Comparison of ENCODE assay signal across 10 cellular contexts in the genomic region with DNA sequence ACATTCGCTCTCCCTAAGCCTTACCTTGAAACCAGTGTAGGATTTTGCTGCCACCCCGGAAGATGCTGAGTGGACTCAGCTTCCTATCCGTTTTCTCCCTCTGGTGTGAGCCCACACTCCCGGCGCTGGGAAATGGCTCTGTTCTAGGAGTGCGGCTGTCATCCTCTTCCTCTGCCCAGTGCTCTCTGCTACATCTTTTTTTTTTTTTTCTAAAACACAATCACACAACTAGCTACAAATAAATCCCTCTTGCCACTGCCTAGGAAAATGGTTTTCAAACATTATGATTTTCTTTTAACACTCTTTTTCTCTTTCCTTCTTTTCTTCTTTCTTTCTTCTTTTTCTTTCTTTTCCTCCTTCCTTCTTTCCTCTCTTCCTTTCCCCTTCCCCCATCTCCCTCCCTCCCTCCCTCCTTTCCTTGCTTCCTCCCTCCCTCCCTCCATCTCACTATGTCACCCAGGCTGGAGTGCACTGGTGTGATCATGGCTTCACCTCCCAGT. TPM values are rescaled to one million over a fixed set of nuclear protein-coding genes. Genes with fewer than 3 reads are reported as not detected.
DNase-seq lines count a peak whose midpoint lies in the region; ATAC-seq and TF ChIP-seq lines count a peak whose summit lies in the region.
"Had no signal": no experiment of that assay in that cellular context is flagged by ENCODE, and none has a peak within 500 bp of the region (broad histone marks: within the 10 kb centered on the region; RNA-seq: fewer than 3 reads in every experiment).

No MANE protein-coding gene starts in this region.

- H3K9me3 Mint-ChIP-seq in CD4-positive, alpha-beta T cell, result no peaks in the 10 kb centered on the region
- H3K9me3 Mint-ChIP-seq in HFFc6, result no peaks in the 10 kb centered on the region; the same call in 1 of the 2 replicates
- no peaks in the 10 kb centered on the region for H3K9me3 Mint-ChIP-seq in naive thymus-derived CD4-positive, alpha-beta T cell

- CTCF ChIA-PET in CD4-positive, alpha-beta T cell (lab: Charles Lee), result interaction anchor here (0.7 kb wide), 1 partner anchor 32 kb away, joined by 3 read pairs; no protein-coding TSS in a partner anchor
- CTCF ChIA-PET in naive thymus-derived CD4-positive, alpha-beta T cell (lab: Charles Lee), result interaction anchor here (0.5 to 1.5 kb wide), 5 partner anchors 9 to 53 kb away, joined by 3 read pairs; no protein-coding TSS in a partner anchor

- H3K4me1 Mint-ChIP-seq in CD4-positive, alpha-beta T cell (ENCODE audit: low read depth), result peaks cover 11% of the 10 kb centered on the region
- peaks cover 55% of the 10 kb centered on the region for H3K4me1 Mint-ChIP-seq in HFFc6 (ENCODE audit: low read depth)
- peaks cover 15 to 63% (median 52%) of the 10 kb centered on the region in 7 donors for H3K4me1 Mint-ChIP-seq in naive thymus-derived CD4-positive, alpha-beta T cell

- peak overlapping the region; percentile 41 for H3K4me3 ChIP-seq in coronary artery
- no peak overlapping the region for H3K4me3 ChIP-seq in naive thymus-derived CD4-positive, alpha-beta T cell (ENCODE audit: low read length)
- H3K4me3 ChIP-seq: smooth muscle cell had no signal

- ATAC-seq in CD4-positive, alpha-beta T cell (ENCODE audit: poor library complexity), result no peak
- no peak for ATAC-seq in naive thymus-derived CD4-positive, alpha-beta T cell
- ATAC-seq: HepG2 had no signal

- no peak for DNase-seq in CD4-positive, alpha-beta T cell
- DNase-seq in HFFc6 (no peak), coronary artery (ENCODE audit: low spot score) (no peak), NCI-H2081 treated with DMSO at 0.1 percent for 48 hours (lab: John Stamatoyannopoulos, UW) (no peak), NCI-H526 treated with DMSO at 0.1 percent for 48 hours (lab: John Stamatoyannopoulos, UW) (no peak), NCI-H69 (lab: John Stamatoyannopoulos, UW) (no peak), ureter (ENCODE audit: low spot score) (no peak)
- DNase-seq in naive thymus-derived CD4-positive, alpha-beta T cell, result no peak

- no peak overlapping the region for H3K27ac Mint-ChIP-seq in CD4-positive, alpha-beta T cell
- peak overlapping the region; percentile 77 for H3K27ac Mint-ChIP-seq in HFFc6
- H3K27ac Mint-ChIP-seq in naive thymus-derived CD4-positive, alpha-beta T cell, result peak overlapping the region in 8 of 9 donors; percentile 20 to 90 (median 78)

- no peak for TF ChIP-seq CTCF in CD4-positive, alpha-beta T cell (IDR thresholded peaks at IDR 0.05)
- TF ChIP-seq CTCF in HFFc6 (IDR thresholded peaks at IDR 0.05) (no peak), coronary artery (IDR thresholded peaks at IDR 0.05) (no peak)

- peak overlapping the region; percentile 13 for H3K4me3 Mint-ChIP-seq in CD4-positive, alpha-beta T cell
- peak overlapping the region; percentile 51 for H3K4me3 Mint-ChIP-seq in HFFc6
- peak overlapping the region in 8 of 10 donors; percentile 27 to 73 (median 40) for H3K4me3 Mint-ChIP-seq in naive thymus-derived CD4-positive, alpha-beta T cell

- no peaks in the 10 kb centered on the region for H3K27me3 ChIP-seq in CD4-positive, alpha-beta T cell (ENCODE audit: control insufficient read depth, insufficient read depth, low read length)
- no peaks in the 10 kb centered on the region for H3K27me3 ChIP-seq in naive thymus-derived CD4-positive, alpha-beta T cell (ENCODE audit: control insufficient read depth in 2 of 2, insufficient read depth in 2 of 2, low read length in 2 of 2)

- H3K9me3 ChIP-seq in CD4-positive, alpha-beta T cell (ENCODE audit: control insufficient read depth, low read length), result no peaks in the 10 kb centered on the region
- H3K9me3 ChIP-seq in naive thymus-derived CD4-positive, alpha-beta T cell (ENCODE audit: control insufficient read depth in 2 of 3, low read length in 3 of 3), result no peaks in the 10 kb centered on the region

- H3K36me3 Mint-ChIP-seq in CD4-positive, alpha-beta T cell (ENCODE audit: low read depth), result no peaks in the 10 kb centered on the region
- peaks cover 20% of the 10 kb centered on the region for H3K36me3 Mint-ChIP-seq in HFFc6 (ENCODE audit: low read depth)
- peaks cover 0 to 11% (median 3%) of the 10 kb centered on the region in 5 donors for H3K36me3 Mint-ChIP-seq in naive thymus-derived CD4-positive, alpha-beta T cell

- no peaks in the 10 kb centered on the region for H3K27me3 Mint-ChIP-seq in CD4-positive, alpha-beta T cell
- H3K27me3 Mint-ChIP-seq in HFFc6 (ENCODE audit: insufficient read depth), result no peaks in the 10 kb centered on the region; the same call in 1 of the 2 replicates
- no peaks in the 10 kb centered on the region for H3K27me3 Mint-ChIP-seq in naive thymus-derived CD4-positive, alpha-beta T cell

- no peaks in the 10 kb centered on the region for H3K36me3 ChIP-seq in naive thymus-derived CD4-positive, alpha-beta T cell (ENCODE audit: control insufficient read depth in 2 of 3, insufficient read depth in 3 of 3, low read length in 3 of 3)

- POLR2A ChIA-PET in CD4-positive, alpha-beta T cell (lab: Charles Lee), result interaction anchor here (1.3 kb wide), 1 partner anchor 11 kb away, joined by 4 read pairs; no protein-coding TSS in a partner anchor
- POLR2A ChIA-PET in naive thymus-derived CD4-positive, alpha-beta T cell (lab: Charles Lee), result interaction anchor here (0.7 to 4.2 kb wide), 5 partner anchors 11 to 28 kb away, joined by 3 to 29 read pairs (median 17); a partner anchor contains a TSS

- peaks cover 9 to 19% of the 10 kb centered on the region in 2 donors for H3K4me1 ChIP-seq in naive thymus-derived CD4-positive, alpha-beta T cell (ENCODE audit: control insufficient read depth in 2 of 2, insufficient read depth in 2 of 2, low read length in 2 of 2)

- no peak overlapping the region for H3K27ac ChIP-seq in CD4-positive, alpha-beta T cell (ENCODE audit: low read depth, low read length)
- no peak overlapping the region for H3K27ac ChIP-seq in coronary artery
- H3K27ac ChIP-seq in naive thymus-derived CD4-positive, alpha-beta T cell (ENCODE audit: low read depth, low read length), result no peak overlapping the region

- intact Hi-C loops in CD4-positive, alpha-beta T cell (cut with DNase I, micrococcal nuclease), result no loop called here
- intact Hi-C loops in naive thymus-derived CD4-positive, alpha-beta T cell (cut with micrococcal nuclease), result no loop called here

RNA-seq across cellular contexts. Expression of a gene that starts 27.9 kb away (rescaled TPM):
- 10 to 100 TPM; 23.4 to 28.1 TPM for total RNA-seq in CD4-positive, alpha-beta T cell
- 10 to 100 TPM; 29.4 to 67.3 (median 62.6) TPM for total RNA-seq in HFFc6 (2021; fragmentation: NEBNext Ultra II Directional; extraction: Animal tissue kit (Norgen Biotek cat#: 25700))
- 10 to 100 TPM; 23.2 to 81.4 (median 39.1) TPM for total RNA-seq in naive thymus-derived CD4-positive, alpha-beta T cell
- 10 to 100 TPM; 43.8 TPM for polyA plus RNA-seq in naive thymus-derived CD4-positive, alpha-beta T cell
- total RNA-seq in ureter, result 9.7 TPM
